In the genomic region with DNA sequence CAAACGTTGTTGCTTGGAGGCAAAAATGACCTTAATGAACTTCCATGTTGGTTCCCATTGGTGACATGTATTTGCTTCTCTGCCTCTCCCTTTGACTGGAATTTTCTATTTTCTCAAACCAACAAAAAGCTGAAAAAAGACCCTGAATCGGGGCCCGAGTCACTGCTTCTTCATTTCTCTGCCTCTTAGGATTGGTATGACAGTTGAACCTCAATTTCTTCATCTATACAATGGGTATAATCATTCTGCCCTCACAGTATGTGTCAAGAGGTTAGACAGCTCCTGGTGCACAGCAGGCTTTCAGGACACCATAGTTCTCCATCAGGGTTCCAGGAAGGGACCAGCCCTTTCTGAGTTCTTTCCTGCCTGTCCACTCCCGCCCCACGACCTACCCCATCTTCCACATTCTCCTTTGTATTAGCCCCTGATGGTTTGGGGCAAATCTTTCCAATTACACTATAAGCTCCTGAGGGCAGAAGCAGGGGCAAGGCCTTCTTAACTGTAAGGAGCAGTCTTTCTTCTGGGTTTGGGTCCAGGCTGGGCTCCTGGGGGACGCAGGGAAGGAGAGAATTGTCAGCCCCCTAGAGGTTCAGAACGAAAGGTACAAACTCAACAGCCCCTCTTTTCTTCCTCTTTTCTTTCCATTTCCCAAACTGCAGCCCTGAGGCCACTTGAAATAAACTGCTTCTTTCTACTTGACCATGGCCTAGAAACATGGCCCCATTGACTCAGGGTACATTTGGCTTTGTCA, we compare ENCODE assay signal across 1 cellular context.
A peak's percentile ranks its signal among the peaks of the same experiment; 100 is the strongest.
TF ChIP-seq lines count a peak whose summit lies in the region.

No MANE protein-coding gene starts in this region.

TF ChIP-seq in HepG2, 621 proteins besides CTCF, POLR2A, EP300 and RAD21:
- TF ChIP-seq ZNF180 (CRISPR knock-in tag; IDR thresholded peaks at IDR 0.05; ENCODE audit: borderline replicate concordance, low read depth) (no peak), SP4 (CRISPR knock-in tag; IDR thresholded peaks at IDR 0.05) (no peak), ZNF629 (CRISPR knock-in tag; conservative IDR thresholded peaks at IDR 0.05) (peak; percentile 77)
